9 cellular contexts compared by ENCODE assay signal in genomic region chr5:59587489-59588337, GRCh38.
DNase-seq lines count a peak whose midpoint lies in the region; ATAC-seq and TF ChIP-seq lines count a peak whose summit lies in the region.
"Had no signal": no experiment of that assay in that cellular context is flagged by ENCODE, and none has a peak within 500 bp of the region (broad histone marks: within the 10 kb centered on the region; RNA-seq: fewer than 3 reads in every experiment).

No MANE protein-coding gene starts in this region.

- H3K36me3 Mint-ChIP-seq in natural killer cell treated with Interleukin-12 subunit alpha and Interleukin-12 subunit beta and Interleukin-15 and Interleukin-18, amount 100 ng/mL, for 72 hours, result peaks cover 6% of the 10 kb centered on the region

- H3K9me3 Mint-ChIP-seq in natural killer cell treated with Interleukin-12 subunit alpha and Interleukin-12 subunit beta and Interleukin-15 and Interleukin-18, amount 100 ng/mL, for 72 hours, result no peaks in the 10 kb centered on the region

- peak overlapping the region; percentile 9 for H3K4me3 ChIP-seq in fibroblast of mammary gland (ENCODE audit: control insufficient read depth, low read depth, low read length)
- H3K4me3 ChIP-seq: BLaER1 treated with 17β-estradiol and CSF1 and Interleukin-3, amounts not matched to agents 10 nM and 100 nM had no signal

- H3K27ac Mint-ChIP-seq in natural killer cell treated with Interleukin-12 subunit alpha and Interleukin-12 subunit beta and Interleukin-15 and Interleukin-18, amount 100 ng/mL, for 72 hours, result peak overlapping the region; percentile 56 to 81

- peak overlapping the region; percentile 76 for H3K4me3 Mint-ChIP-seq in natural killer cell treated with Interleukin-12 subunit alpha and Interleukin-12 subunit beta and Interleukin-15 and Interleukin-18, amount 100 ng/mL, for 72 hours

- H3K27me3 Mint-ChIP-seq in natural killer cell treated with Interleukin-12 subunit alpha and Interleukin-12 subunit beta and Interleukin-15 and Interleukin-18, amount 100 ng/mL, for 72 hours, result peaks cover 0 to 3% of the 10 kb centered on the region in 2 donors

- peak; percentile 19 for TF ChIP-seq CTCF in fibroblast of mammary gland (conservative IDR thresholded peaks at IDR 0.05; ENCODE audit: control insufficient read depth, insufficient read depth, low read depth, low read length)

- peaks cover 16 to 27% of the 10 kb centered on the region in 2 donors for H3K4me1 Mint-ChIP-seq in natural killer cell treated with Interleukin-12 subunit alpha and Interleukin-12 subunit beta and Interleukin-15 and Interleukin-18, amount 100 ng/mL, for 72 hours (ENCODE audit: low read depth in 2 of 2)

- peak; percentile 53 for DNase-seq in NK-92 treated with Interleukin-12 subunit alpha and Interleukin-12 subunit beta, amount 100 ng/mL, for 24 hours (lab: John Stamatoyannopoulos, UW)
- DNase-seq in NK-92 (lab: John Stamatoyannopoulos, UW; ENCODE audit: unreplicated experiment) (no peak), fibroblast of mammary gland (ENCODE audit: low read depth) (peak; percentile 72)
- DNase-seq in natural killer cell treated with Interleukin-12 subunit alpha and Interleukin-12 subunit beta and Interleukin-15 and Interleukin-18, amount 100 ng/mL, for 72 hours (ENCODE audit: low spot score), result no peak

- peak; percentile 39 to 44 for ATAC-seq in natural killer cell treated with Interleukin-12 subunit alpha and Interleukin-12 subunit beta and Interleukin-15 and Interleukin-18, amount 100 ng/mL, for 72 hours
- no peak for ATAC-seq in GM19035 (IDR thresholded peaks at IDR 0.05; ENCODE audit: unreplicated experiment)
- ATAC-seq in HG02610 (IDR thresholded peaks at IDR 0.05; ENCODE audit: unreplicated experiment), result no peak
- no peak for ATAC-seq in HG03196 (IDR thresholded peaks at IDR 0.05; ENCODE audit: unreplicated experiment)

TF ChIP-seq in PFSK-1, 5 proteins besides CTCF, POLR2A, EP300 and RAD21:
- TF ChIP-seq REST (IDR thresholded peaks at IDR 0.05; ENCODE audit: insufficient read depth in 1 of 2, low read depth in 2 of 2, low read length in 2 of 2), result no peak
- TF ChIP-seq SIN3A (IDR thresholded peaks at IDR 0.05; ENCODE audit: borderline replicate concordance, insufficient read depth, low read length), result peak; percentile 57; the same call in 1 of the 2 replicates
- TF ChIP-seq FOXP2 (optimal IDR thresholded peaks at IDR 0.05; ENCODE audit: borderline replicate concordance, extremely low read depth, extremely low read length, insufficient read depth), result peak; percentile 69
- peak; percentile 35; the same call in 1 of the 2 replicates for TF ChIP-seq POLR2AphosphoS5 (IDR thresholded peaks at IDR 0.05; ENCODE audit: low read depth, low read length)
- no peak for TF ChIP-seq TAF1 (IDR thresholded peaks at IDR 0.05; ENCODE audit: borderline replicate concordance, insufficient read depth, low read length)

Comparison
In these comparisons a context has a peak if more than half of its experiments do, and no peak if none do; other contexts are left out.
1. DNase-seq: peak in NK-92 treated with Interleukin-12 subunit alpha and Interleukin-12 subunit beta, amount 100 ng/mL, for 24 hours (single experiment) and fibroblast of mammary gland (single experiment); none in NK-92 (single experiment) and natural killer cell treated with Interleukin-12 subunit alpha and Interleukin-12 subunit beta and Interleukin-15 and Interleukin-18, amount 100 ng/mL, for 72 hours (single experiment).
2. ATAC-seq: peak in natural killer cell treated with Interleukin-12 subunit alpha and Interleukin-12 subunit beta and Interleukin-15 and Interleukin-18, amount 100 ng/mL, for 72 hours (2 of 2); none in GM19035 (single experiment), HG02610 (single experiment) and HG03196 (single experiment).